9 cellular contexts compared by ENCODE assay signal in genomic region chr5:134545070-134545868, GRCh38. TPM values are rescaled to one million over a fixed set of nuclear protein-coding genes. Genes with fewer than 3 reads are reported as not detected.
DNase-seq lines count a peak whose midpoint lies in the region; ATAC-seq and TF ChIP-seq lines count a peak whose summit lies in the region.
"Had no signal": no experiment of that assay in that cellular context is flagged by ENCODE, and none has a peak within 500 bp of the region (broad histone marks: within the 10 kb centered on the region; RNA-seq: fewer than 3 reads in every experiment).

No MANE protein-coding gene starts in this region.

- H3K79me2 ChIP-seq in H9 (ENCODE audit: insufficient read depth, low read length) = no peaks in the 10 kb centered on the region

- H3K4ac ChIP-seq in H9 (ENCODE audit: low read depth, low read length) = no peak overlapping the region

- H2BK5ac ChIP-seq in H9 (ENCODE audit: insufficient read length, low read length) = no peak overlapping the region

- no peaks in the 10 kb centered on the region for H3K79me1 ChIP-seq in H9 (ENCODE audit: insufficient read depth, low read depth, low read length, poor library complexity, severe bottlenecking)

- H2BK20ac ChIP-seq in H9 (ENCODE audit: low read depth, low read length, poor library complexity, severe bottlenecking) = no peak overlapping the region

- no peak for ATAC-seq in stimulated activated naive CD8-positive, alpha-beta T cell treated with anti-CD3 and anti-CD28 coated beads, Interleukin-15, Interleukin-2, amounts not matched to agents 100 U/mL and 50 U/mL, for 24 hours
- ATAC-seq in HG02571 (IDR thresholded peaks at IDR 0.05; ENCODE audit: unreplicated experiment) (no peak), GM18498 (IDR thresholded peaks at IDR 0.05; ENCODE audit: unreplicated experiment) (no peak)

- H3T11ph ChIP-seq in H9 (ENCODE audit: low read length) = no peak overlapping the region

- H3K36me3 Mint-ChIP-seq in H9 (ENCODE audit: insufficient read depth in 1 of 3, low read depth in 3 of 3) = peaks cover 5 to 85% (median 44%) of the 10 kb centered on the region in 3 experiments; a peak in 6 of 7 replicates

- H3K18ac ChIP-seq in H9 (ENCODE audit: insufficient read length, low read depth, low read length) = no peak overlapping the region

- no peaks in the 10 kb centered on the region for H3K9me3 ChIP-seq in H9 (ENCODE audit: control insufficient read depth, low read depth, low read length)
- H3K9me3 ChIP-seq: SK-N-SH had no signal

- peaks cover 34 to 42% of the 10 kb centered on the region in 2 experiments for H3K4me1 Mint-ChIP-seq in H9

- H3K23ac ChIP-seq in H9 (ENCODE audit: insufficient read length, low read depth, low read length) = no peak overlapping the region

- no peak overlapping the region for H2BK120ac ChIP-seq in H9 (ENCODE audit: low read depth, low read length, poor library complexity, severe bottlenecking)

- H3K56ac ChIP-seq in H9 (ENCODE audit: insufficient read length, low read depth, low read length) = no peak overlapping the region

- H2AK5ac ChIP-seq in H9 (ENCODE audit: insufficient read length, low read length) = no peak overlapping the region

- no peak overlapping the region for H3K9ac ChIP-seq in H9 (ENCODE audit: extremely low read depth, insufficient read length, low read length)
- H3K9ac ChIP-seq: SK-N-SH had no signal

- H4K5ac ChIP-seq in H9 (ENCODE audit: insufficient read length, low read depth, low read length) = no peak overlapping the region

- no peaks in the 10 kb centered on the region for H4K20me1 ChIP-seq in H9 (ENCODE audit: control insufficient read depth, insufficient read depth, insufficient read length)

- H3K23me2 ChIP-seq in H9 (ENCODE audit: insufficient read length, low read depth, low read length, poor library complexity, severe bottlenecking) = no peaks in the 10 kb centered on the region

- DNase-seq in H9 (no peak), SIG-M5 (lab: John Stamatoyannopoulos, UW) (peak; percentile 48), fibroblast of mammary gland (ENCODE audit: low read depth) (peak; percentile 51), EL (no peak)
- DNase-seq in stimulated activated naive CD8-positive, alpha-beta T cell treated with anti-CD3 and anti-CD28 coated beads, Interleukin-15, Interleukin-2, amounts not matched to agents 100 U/mL and 50 U/mL, for 24 hours = peak; percentile 54
- DNase-seq: SK-N-SH had no signal

- H3K4me1 ChIP-seq in H9 (ENCODE audit: insufficient read depth, low read length) = peaks cover 4% of the 10 kb centered on the region; the same call in 1 of the 2 replicates

- TF ChIP-seq CTCF in H9 (conservative IDR thresholded peaks at IDR 0.05) (no peak), fibroblast of mammary gland (conservative IDR thresholded peaks at IDR 0.05; ENCODE audit: control insufficient read depth, insufficient read depth, low read depth, low read length) (no peak)

- no peaks in the 10 kb centered on the region for H3K27me3 ChIP-seq in H9 (ENCODE audit: insufficient read depth, low read length)
- H3K27me3 ChIP-seq: cardiac muscle cell had no signal

- no peak overlapping the region for H3K4me3 Mint-ChIP-seq in H9

- H3K27ac ChIP-seq in H9 (ENCODE audit: insufficient read length, low read depth, low read length) = no peak overlapping the region
- H3K27ac ChIP-seq: cardiac muscle cell had no signal

- no peak overlapping the region for H3K4me3 ChIP-seq in fibroblast of mammary gland (ENCODE audit: control insufficient read depth, low read depth, low read length)
- H3K4me3 ChIP-seq: cardiac muscle cell had no signal

- WGBS in H9 (ENCODE audit: extremely low coverage, insufficient read length, low lambda C conversion rate) = no CpG with 5 or more reads among the region's 10 CpGs

- H3K27me3 Mint-ChIP-seq in H9 (ENCODE audit: low read depth) = no peaks in the 10 kb centered on the region

- no peak overlapping the region for H2BK12ac ChIP-seq in H9 (ENCODE audit: insufficient read length, low read depth, low read length)

- peak overlapping the region; percentile 57 to 87 (median 64); a peak in 4 of 7 replicates for H3K27ac Mint-ChIP-seq in H9

- H3K4me2 ChIP-seq in H9 (ENCODE audit: insufficient read depth, insufficient read length, low read length) = no peak overlapping the region
- H3K4me2 ChIP-seq: SK-N-SH had no signal

- H2AFZ ChIP-seq in H9 (ENCODE audit: low read length) = no peak overlapping the region

- no peak overlapping the region for H4K8ac ChIP-seq in H9 (replicated peaks; ENCODE audit: insufficient read length, low read depth, low read length)

- no peak overlapping the region for H3K14ac ChIP-seq in H9 (ENCODE audit: insufficient read depth, low read length)

- H4K91ac ChIP-seq in H9 (ENCODE audit: insufficient read length, low read depth, low read length) = no peak overlapping the region

- H2BK15ac ChIP-seq in H9 (ENCODE audit: low read depth, low read length) = no peak overlapping the region

- no peaks in the 10 kb centered on the region for H3K9me3 Mint-ChIP-seq in H9

RNA-seq across cellular contexts. Expression of gene JADE2, which starts 19.8 kb away (rescaled TPM):
- total RNA-seq in H9 (2021) = 99.7 and 101 TPM in 2 replicates

Comparison
In these comparisons a context has a peak if more than half of its experiments do, and no peak if none do; other contexts are left out.
1. DNase-seq: peak in SIG-M5 (single experiment), fibroblast of mammary gland (single experiment) and stimulated activated naive CD8-positive, alpha-beta T cell treated with anti-CD3 and anti-CD28 coated beads, Interleukin-15, Interleukin-2, amounts not matched to agents 100 U/mL and 50 U/mL, for 24 hours (single experiment); none in H9 (single experiment) and EL (single experiment).